In the genomic region with DNA sequence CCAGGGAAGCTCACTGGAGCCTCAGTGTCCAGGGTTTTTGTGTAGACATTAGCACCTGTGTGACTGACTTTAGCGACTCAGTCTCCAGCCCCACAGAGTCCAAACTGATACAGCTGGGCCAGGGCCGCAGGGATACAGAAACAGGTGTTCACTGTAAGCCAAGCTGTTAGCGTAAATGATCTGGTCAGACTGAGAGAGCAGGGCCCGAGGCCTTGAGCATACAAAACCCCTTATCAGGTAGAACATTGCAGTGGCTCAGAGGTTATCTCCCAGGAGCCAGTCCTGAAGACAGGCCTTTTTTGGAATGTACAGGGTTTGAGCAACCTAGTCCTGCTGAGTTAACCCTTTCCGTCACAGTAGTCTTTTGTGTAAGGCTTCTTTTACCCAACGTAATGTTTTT, we compare ENCODE assay signal across 3 cellular contexts.
TF ChIP-seq lines count a peak whose summit lies in the region.

No MANE protein-coding gene starts in this region.

TF ChIP-seq in HepG2, 621 proteins besides CTCF, POLR2A, EP300 and RAD21:
- TF ChIP-seq, protein P1, sequence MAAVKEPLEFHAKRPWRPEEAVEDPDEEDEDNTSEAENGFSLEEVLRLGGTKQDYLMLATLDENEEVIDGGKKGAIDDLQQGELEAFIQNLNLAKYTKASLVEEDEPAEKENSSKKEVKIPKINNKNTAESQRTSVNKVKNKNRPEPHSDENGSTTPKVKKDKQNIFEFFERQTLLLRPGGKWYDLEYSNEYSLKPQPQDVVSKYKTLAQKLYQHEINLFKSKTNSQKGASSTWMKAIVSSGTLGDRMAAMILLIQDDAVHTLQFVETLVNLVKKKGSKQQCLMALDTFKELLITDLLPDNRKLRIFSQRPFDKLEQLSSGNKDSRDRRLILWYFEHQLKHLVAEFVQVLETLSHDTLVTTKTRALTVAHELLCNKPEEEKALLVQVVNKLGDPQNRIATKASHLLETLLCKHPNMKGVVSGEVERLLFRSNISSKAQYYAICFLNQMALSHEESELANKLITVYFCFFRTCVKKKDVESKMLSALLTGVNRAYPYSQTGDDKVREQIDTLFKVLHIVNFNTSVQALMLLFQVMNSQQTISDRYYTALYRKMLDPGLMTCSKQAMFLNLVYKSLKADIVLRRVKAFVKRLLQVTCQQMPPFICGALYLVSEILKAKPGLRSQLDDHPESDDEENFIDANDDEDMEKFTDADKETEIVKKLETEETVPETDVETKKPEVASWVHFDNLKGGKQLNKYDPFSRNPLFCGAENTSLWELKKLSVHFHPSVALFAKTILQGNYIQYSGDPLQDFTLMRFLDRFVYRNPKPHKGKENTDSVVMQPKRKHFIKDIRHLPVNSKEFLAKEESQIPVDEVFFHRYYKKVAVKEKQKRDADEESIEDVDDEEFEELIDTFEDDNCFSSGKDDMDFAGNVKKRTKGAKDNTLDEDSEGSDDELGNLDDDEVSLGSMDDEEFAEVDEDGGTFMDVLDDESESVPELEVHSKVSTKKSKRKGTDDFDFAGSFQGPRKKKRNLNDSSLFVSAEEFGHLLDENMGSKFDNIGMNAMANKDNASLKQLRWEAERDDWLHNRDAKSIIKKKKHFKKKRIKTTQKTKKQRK (IDR thresholded peaks at IDR 0.05; ENCODE audit: low read length) = no peak
- peak; percentile 91; the same call in 1 of the 2 replicates for TF ChIP-seq SRF (IDR thresholded peaks at IDR 0.05; ENCODE audit: low read depth, low read length)
- TF ChIP-seq HNF4A (CRISPR knock-in tag; IDR thresholded peaks at IDR 0.05) = peak; percentile 44
- peak; percentile 79 for TF ChIP-seq ZNF652 (CRISPR knock-in tag; IDR thresholded peaks at IDR 0.05; ENCODE audit: borderline replicate concordance, low read depth)
- peak; percentile 39 for TF ChIP-seq ZFY (CRISPR knock-in tag; IDR thresholded peaks at IDR 0.05)
- TF ChIP-seq NFIC (IDR thresholded peaks at IDR 0.05; ENCODE audit: low read length) = no peak
- no peak for TF ChIP-seq NKX3-1 (CRISPR knock-in tag; IDR thresholded peaks at IDR 0.05)
- TF ChIP-seq NAIF1 (CRISPR knock-in tag; IDR thresholded peaks at IDR 0.05; ENCODE audit: borderline replicate concordance) = no peak
- TF ChIP-seq ZEB1 (IDR thresholded peaks at IDR 0.05; ENCODE audit: insufficient replicate concordance, low read depth) = peak; percentile 65
- TF ChIP-seq ZFX (CRISPR knock-in tag; IDR thresholded peaks at IDR 0.05; ENCODE audit: low read depth) = peak; percentile 24; the same call in 1 of the 2 replicates
- TF ChIP-seq, protein P2, sequence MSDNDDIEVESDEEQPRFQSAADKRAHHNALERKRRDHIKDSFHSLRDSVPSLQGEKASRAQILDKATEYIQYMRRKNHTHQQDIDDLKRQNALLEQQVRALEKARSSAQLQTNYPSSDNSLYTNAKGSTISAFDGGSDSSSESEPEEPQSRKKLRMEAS (IDR thresholded peaks at IDR 0.05) = peak; percentile 22; the same call in 1 of the 2 replicates

TF ChIP-seq in K562, 482 proteins besides CTCF, POLR2A, EP300 and RAD21 (continues in another document):
- TF ChIP-seq PHF20 (IDR thresholded peaks at IDR 0.05; ENCODE audit: partially characterized antibody) = no peak
- 0 out of 2 replicates have a peak, but pooled peaks have one; percentile 15 for TF ChIP-seq FOSL1 (tag; conservative IDR thresholded peaks at IDR 0.05)
- TF ChIP-seq ZNF146 (CRISPR knock-in tag; IDR thresholded peaks at IDR 0.05; ENCODE audit: unreplicated experiment) = no peak
- TF ChIP-seq, protein P3, sequence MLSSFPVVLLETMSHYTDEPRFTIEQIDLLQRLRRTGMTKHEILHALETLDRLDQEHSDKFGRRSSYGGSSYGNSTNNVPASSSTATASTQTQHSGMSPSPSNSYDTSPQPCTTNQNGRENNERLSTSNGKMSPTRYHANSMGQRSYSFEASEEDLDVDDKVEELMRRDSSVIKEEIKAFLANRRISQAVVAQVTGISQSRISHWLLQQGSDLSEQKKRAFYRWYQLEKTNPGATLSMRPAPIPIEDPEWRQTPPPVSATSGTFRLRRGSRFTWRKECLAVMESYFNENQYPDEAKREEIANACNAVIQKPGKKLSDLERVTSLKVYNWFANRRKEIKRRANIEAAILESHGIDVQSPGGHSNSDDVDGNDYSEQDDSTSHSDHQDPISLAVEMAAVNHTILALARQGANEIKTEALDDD (IDR thresholded peaks at IDR 0.05) = peak; percentile 58; the same call in 1 of the 2 replicates
- peak; percentile 65; the same call in 1 of the 2 replicates for TF ChIP-seq ZEB2 (IDR thresholded peaks at IDR 0.05)
- TF ChIP-seq, protein P4, sequence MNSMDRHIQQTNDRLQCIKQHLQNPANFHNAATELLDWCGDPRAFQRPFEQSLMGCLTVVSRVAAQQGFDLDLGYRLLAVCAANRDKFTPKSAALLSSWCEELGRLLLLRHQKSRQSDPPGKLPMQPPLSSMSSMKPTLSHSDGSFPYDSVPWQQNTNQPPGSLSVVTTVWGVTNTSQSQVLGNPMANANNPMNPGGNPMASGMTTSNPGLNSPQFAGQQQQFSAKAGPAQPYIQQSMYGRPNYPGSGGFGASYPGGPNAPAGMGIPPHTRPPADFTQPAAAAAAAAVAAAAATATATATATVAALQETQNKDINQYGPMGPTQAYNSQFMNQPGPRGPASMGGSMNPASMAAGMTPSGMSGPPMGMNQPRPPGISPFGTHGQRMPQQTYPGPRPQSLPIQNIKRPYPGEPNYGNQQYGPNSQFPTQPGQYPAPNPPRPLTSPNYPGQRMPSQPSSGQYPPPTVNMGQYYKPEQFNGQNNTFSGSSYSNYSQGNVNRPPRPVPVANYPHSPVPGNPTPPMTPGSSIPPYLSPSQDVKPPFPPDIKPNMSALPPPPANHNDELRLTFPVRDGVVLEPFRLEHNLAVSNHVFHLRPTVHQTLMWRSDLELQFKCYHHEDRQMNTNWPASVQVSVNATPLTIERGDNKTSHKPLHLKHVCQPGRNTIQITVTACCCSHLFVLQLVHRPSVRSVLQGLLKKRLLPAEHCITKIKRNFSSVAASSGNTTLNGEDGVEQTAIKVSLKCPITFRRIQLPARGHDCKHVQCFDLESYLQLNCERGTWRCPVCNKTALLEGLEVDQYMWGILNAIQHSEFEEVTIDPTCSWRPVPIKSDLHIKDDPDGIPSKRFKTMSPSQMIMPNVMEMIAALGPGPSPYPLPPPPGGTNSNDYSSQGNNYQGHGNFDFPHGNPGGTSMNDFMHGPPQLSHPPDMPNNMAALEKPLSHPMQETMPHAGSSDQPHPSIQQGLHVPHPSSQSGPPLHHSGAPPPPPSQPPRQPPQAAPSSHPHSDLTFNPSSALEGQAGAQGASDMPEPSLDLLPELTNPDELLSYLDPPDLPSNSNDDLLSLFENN (IDR thresholded peaks at IDR 0.05; ENCODE audit: low read depth in 2 of 2, low read length in 2 of 2) = peak in 1 of 2 experiments; percentile 73; a peak in 1 of 4 replicates
- peak; percentile 69; the same call in 1 of the 2 replicates for TF ChIP-seq STAT5A (IDR thresholded peaks at IDR 0.05; ENCODE audit: borderline replicate concordance, low read length)
- no peak for TF ChIP-seq GTF2A2 (tag; IDR thresholded peaks at IDR 0.05)
- TF ChIP-seq NCOA2 (IDR thresholded peaks at IDR 0.05; ENCODE audit: partially characterized antibody in 2 of 2) = no peak
- TF ChIP-seq KLF13 (tag; IDR thresholded peaks at IDR 0.05; ENCODE audit: borderline replicate concordance, low read depth) = no peak
- TF ChIP-seq MAFG (tag; conservative IDR thresholded peaks at IDR 0.05) = no peak
- TF ChIP-seq CEBPB (tag; IDR thresholded peaks at IDR 0.05) = peak; percentile 89
- TF ChIP-seq CHCHD3 (CRISPR knock-in tag; IDR thresholded peaks at IDR 0.05) = no peak
- TF ChIP-seq SMARCA4 (IDR thresholded peaks at IDR 0.05) = peak; percentile 71; the same call in 1 of the 2 replicates
- TF ChIP-seq ZNF140 (CRISPR knock-in tag; IDR thresholded peaks at IDR 0.05) = no peak
- no peak for TF ChIP-seq JUNB (CRISPR knock-in tag; conservative IDR thresholded peaks at IDR 0.05)
- no peak for TF ChIP-seq RUNX1 (IDR thresholded peaks at IDR 0.05; ENCODE audit: low read depth)
- TF ChIP-seq, protein P5, sequence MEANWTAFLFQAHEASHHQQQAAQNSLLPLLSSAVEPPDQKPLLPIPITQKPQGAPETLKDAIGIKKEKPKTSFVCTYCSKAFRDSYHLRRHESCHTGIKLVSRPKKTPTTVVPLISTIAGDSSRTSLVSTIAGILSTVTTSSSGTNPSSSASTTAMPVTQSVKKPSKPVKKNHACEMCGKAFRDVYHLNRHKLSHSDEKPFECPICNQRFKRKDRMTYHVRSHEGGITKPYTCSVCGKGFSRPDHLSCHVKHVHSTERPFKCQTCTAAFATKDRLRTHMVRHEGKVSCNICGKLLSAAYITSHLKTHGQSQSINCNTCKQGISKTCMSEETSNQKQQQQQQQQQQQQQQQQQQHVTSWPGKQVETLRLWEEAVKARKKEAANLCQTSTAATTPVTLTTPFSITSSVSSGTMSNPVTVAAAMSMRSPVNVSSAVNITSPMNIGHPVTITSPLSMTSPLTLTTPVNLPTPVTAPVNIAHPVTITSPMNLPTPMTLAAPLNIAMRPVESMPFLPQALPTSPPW (CRISPR knock-in tag; IDR thresholded peaks at IDR 0.05) = no peak
- TF ChIP-seq PCBP1 (IDR thresholded peaks at IDR 0.05; ENCODE audit: low read depth, low read length, poor library complexity, severe bottlenecking) = no peak
- no peak for TF ChIP-seq ZNF584 (CRISPR knock-in tag; IDR thresholded peaks at IDR 0.05; ENCODE audit: low read depth)
- TF ChIP-seq ZNF324 (CRISPR knock-in tag; IDR thresholded peaks at IDR 0.05) = no peak
- TF ChIP-seq ZNF778 (CRISPR knock-in tag; IDR thresholded peaks at IDR 0.05) = no peak
- no peak for TF ChIP-seq PHTF2 (CRISPR knock-in tag; IDR thresholded peaks at IDR 0.05)
- 0 out of 2 replicates have a peak, but pooled peaks have one; percentile 38 for TF ChIP-seq SMAD4 (CRISPR knock-in tag; conservative IDR thresholded peaks at IDR 0.05)

TF ChIP-seq in GM23338, 12 proteins besides CTCF, POLR2A, EP300 and RAD21 (continues in another document):
- no peak for TF ChIP-seq CREB1 (CRISPR knock-in tag; IDR thresholded peaks at IDR 0.05; ENCODE audit: low read depth)
- TF ChIP-seq EZH2phosphoT487 (IDR thresholded peaks at IDR 0.05; ENCODE audit: unreplicated experiment) = no peak
- no peak for TF ChIP-seq STAT1 (IDR thresholded peaks at IDR 0.05; ENCODE audit: unreplicated experiment)
- TF ChIP-seq, protein P6, sequence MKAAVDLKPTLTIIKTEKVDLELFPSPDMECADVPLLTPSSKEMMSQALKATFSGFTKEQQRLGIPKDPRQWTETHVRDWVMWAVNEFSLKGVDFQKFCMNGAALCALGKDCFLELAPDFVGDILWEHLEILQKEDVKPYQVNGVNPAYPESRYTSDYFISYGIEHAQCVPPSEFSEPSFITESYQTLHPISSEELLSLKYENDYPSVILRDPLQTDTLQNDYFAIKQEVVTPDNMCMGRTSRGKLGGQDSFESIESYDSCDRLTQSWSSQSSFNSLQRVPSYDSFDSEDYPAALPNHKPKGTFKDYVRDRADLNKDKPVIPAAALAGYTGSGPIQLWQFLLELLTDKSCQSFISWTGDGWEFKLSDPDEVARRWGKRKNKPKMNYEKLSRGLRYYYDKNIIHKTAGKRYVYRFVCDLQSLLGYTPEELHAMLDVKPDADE (IDR thresholded peaks at IDR 0.05) = no peak
- TF ChIP-seq NANOG (IDR thresholded peaks at IDR 0.05; ENCODE audit: borderline replicate concordance) = no peak
- TF ChIP-seq, protein P7, sequence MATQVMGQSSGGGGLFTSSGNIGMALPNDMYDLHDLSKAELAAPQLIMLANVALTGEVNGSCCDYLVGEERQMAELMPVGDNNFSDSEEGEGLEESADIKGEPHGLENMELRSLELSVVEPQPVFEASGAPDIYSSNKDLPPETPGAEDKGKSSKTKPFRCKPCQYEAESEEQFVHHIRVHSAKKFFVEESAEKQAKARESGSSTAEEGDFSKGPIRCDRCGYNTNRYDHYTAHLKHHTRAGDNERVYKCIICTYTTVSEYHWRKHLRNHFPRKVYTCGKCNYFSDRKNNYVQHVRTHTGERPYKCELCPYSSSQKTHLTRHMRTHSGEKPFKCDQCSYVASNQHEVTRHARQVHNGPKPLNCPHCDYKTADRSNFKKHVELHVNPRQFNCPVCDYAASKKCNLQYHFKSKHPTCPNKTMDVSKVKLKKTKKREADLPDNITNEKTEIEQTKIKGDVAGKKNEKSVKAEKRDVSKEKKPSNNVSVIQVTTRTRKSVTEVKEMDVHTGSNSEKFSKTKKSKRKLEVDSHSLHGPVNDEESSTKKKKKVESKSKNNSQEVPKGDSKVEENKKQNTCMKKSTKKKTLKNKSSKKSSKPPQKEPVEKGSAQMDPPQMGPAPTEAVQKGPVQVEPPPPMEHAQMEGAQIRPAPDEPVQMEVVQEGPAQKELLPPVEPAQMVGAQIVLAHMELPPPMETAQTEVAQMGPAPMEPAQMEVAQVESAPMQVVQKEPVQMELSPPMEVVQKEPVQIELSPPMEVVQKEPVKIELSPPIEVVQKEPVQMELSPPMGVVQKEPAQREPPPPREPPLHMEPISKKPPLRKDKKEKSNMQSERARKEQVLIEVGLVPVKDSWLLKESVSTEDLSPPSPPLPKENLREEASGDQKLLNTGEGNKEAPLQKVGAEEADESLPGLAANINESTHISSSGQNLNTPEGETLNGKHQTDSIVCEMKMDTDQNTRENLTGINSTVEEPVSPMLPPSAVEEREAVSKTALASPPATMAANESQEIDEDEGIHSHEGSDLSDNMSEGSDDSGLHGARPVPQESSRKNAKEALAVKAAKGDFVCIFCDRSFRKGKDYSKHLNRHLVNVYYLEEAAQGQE (IDR thresholded peaks at IDR 0.05; ENCODE audit: unreplicated experiment) = no peak
- TF ChIP-seq JUNB (IDR thresholded peaks at IDR 0.05; ENCODE audit: unreplicated experiment) = no peak
- TF ChIP-seq ZNF114 (CRISPR knock-in tag; IDR thresholded peaks at IDR 0.05) = no peak
- TF ChIP-seq POLR2AphosphoS5 (IDR thresholded peaks at IDR 0.05; ENCODE audit: low read depth) = no peak
- TF ChIP-seq ZNF331 (CRISPR knock-in tag; IDR thresholded peaks at IDR 0.05; ENCODE audit: low read depth) = no peak
- TF ChIP-seq EZH2 (IDR thresholded peaks at IDR 0.05; ENCODE audit: low read depth, unreplicated experiment) = no peak
